ENCODE assay signal across 30 cellular contexts in genomic region chr15:50141856-50142255, GRCh38. TPM values are rescaled to one million over a fixed set of nuclear protein-coding genes. Genes with fewer than 3 reads are reported as not detected.
"Had no signal": no experiment of that assay in that cellular context is flagged by ENCODE, and none has a peak within 500 bp of the region (broad histone marks: within the 10 kb centered on the region; RNA-seq: fewer than 3 reads in every experiment).

No MANE protein-coding gene starts in this region.

- ATAC-seq: left colon; left lung; mucosa of descending colon; naive thymus-derived CD4-positive, alpha-beta T cell; psoas muscle; right lobe of liver; stimulated activated naive B cell treated with anti-CD40 and anti-IgM and Interleukin-4, amounts not matched to agents 10 μg/mL and 1 μg/mL and 100 μg/mL, for 72 hours; stimulated activated naive CD8-positive, alpha-beta T cell treated with anti-CD3 and anti-CD28 coated beads, Interleukin-15, Interleukin-2, amounts not matched to agents 100 U/mL and 50 U/mL, for 24 hours had no signal

- H3K36me3 ChIP-seq: left lung, neural progenitor cell, neutrophil, right lobe of liver, stomach, thyroid gland, transverse colon, upper lobe of left lung, vagina had no signal

- H3K27ac ChIP-seq: left lung, neural progenitor cell, neutrophil, parathyroid adenoma, psoas muscle, right lobe of liver, stomach, testis, thyroid gland, transverse colon, upper lobe of left lung, vagina had no signal

- H3K4me2 ChIP-seq: neural progenitor cell, smooth muscle cell had no signal

- H3K27me3 ChIP-seq: left lung, neural progenitor cell, neutrophil, right lobe of liver, stomach, testis, thyroid gland, transverse colon, upper lobe of left lung, vagina had no signal

- FAIRE-seq: islet of Langerhans, kidney had no signal

- H2AFZ ChIP-seq: neural progenitor cell, parathyroid adenoma had no signal

- H3K27ac Mint-ChIP-seq: naive thymus-derived CD4-positive, alpha-beta T cell; nephron progenitor cell; neural progenitor cell; stimulated activated naive B cell treated with anti-CD40 and anti-IgM and Interleukin-4, amounts not matched to agents 10 μg/mL and 1 μg/mL and 100 μg/mL, for 72 hours had no signal

- H3K36me3 Mint-ChIP-seq: immature natural killer cell, neural progenitor cell had no signal

- H3K27me3 Mint-ChIP-seq: stimulated activated naive B cell treated with anti-CD40 and anti-IgM and Interleukin-4, amounts not matched to agents 10 μg/mL and 1 μg/mL and 100 μg/mL, for 72 hours had no signal

- DNase-seq: hypothalamus; immature natural killer cell; kidney; left colon; left lung; midbrain; mucosa of descending colon; naive thymus-derived CD4-positive, alpha-beta T cell; nephron progenitor cell; occipital lobe; psoas muscle; right lobe of liver; stimulated activated CD4-positive, alpha-beta T cell treated with anti-CD3 and anti-CD28 coated beads, Interleukin-1b, Interleukin-23, amount 100 ng/mL, for 48 hours; stimulated activated CD4-positive, alpha-beta T cell treated with anti-CD3 and anti-CD28 coated beads, Interleukin-4, amount 100 ng/mL, for 1 hour; stimulated activated naive B cell treated with anti-CD40 and anti-IgM and Interleukin-4, amounts not matched to agents 10 μg/mL and 1 μg/mL and 100 μg/mL, for 72 hours; stimulated activated naive CD8-positive, alpha-beta T cell treated with anti-CD3 and anti-CD28 coated beads, Interleukin-15, Interleukin-2, amounts not matched to agents 100 U/mL and 50 U/mL, for 24 hours; stomach; testis; thyroid gland; transverse colon; upper lobe of left lung had no signal

- H3K9me3 Mint-ChIP-seq: immature natural killer cell, nephron progenitor cell, neural progenitor cell had no signal

- H3K9ac ChIP-seq: neural progenitor cell, parathyroid adenoma had no signal

- H3K4me1 ChIP-seq: neural progenitor cell, parathyroid adenoma, psoas muscle, testis, upper lobe of left lung, vagina had no signal

- H3K79me2 ChIP-seq: parathyroid adenoma had no signal

- H3K9me3 ChIP-seq: left lung, mucosa of descending colon, neutrophil, psoas muscle, right lobe of liver, stomach, testis, thyroid gland, transverse colon, upper lobe of left lung, vagina had no signal

- H3K4me3 ChIP-seq: left lung, lung, mucosa of descending colon, neural progenitor cell, psoas muscle, right lobe of liver, smooth muscle cell, stomach, testis, thyroid gland, transverse colon, upper lobe of left lung, vagina had no signal

- H3K4me3 Mint-ChIP-seq: immature natural killer cell; naive thymus-derived CD4-positive, alpha-beta T cell; nephron progenitor cell; neural progenitor cell; stimulated activated naive B cell treated with anti-CD40 and anti-IgM and Interleukin-4, amounts not matched to agents 10 μg/mL and 1 μg/mL and 100 μg/mL, for 72 hours had no signal

RNA-seq across cellular contexts. Expression of gene ATP8B4, which starts 22.8 kb away (rescaled TPM):
- total RNA-seq: osteocyte had no signal
- polyA plus RNA-seq: naive thymus-derived CD4-positive, alpha-beta T cell had no signal

RNA-seq across cellular contexts. Expression of gene SLC27A2, which starts 40.1 kb away (rescaled TPM):
- total RNA-seq: myocyte, osteocyte, psoas muscle had no signal
- polyA plus RNA-seq: smooth muscle cell had no signal
